In genomic region chr7:12508554-12508953, GRCh38 we compare ENCODE assay signal across 17 cellular contexts.
"Had no signal": no experiment of that assay in that cellular context is flagged by ENCODE, and none has a peak within 500 bp of the region (broad histone marks: within the 10 kb centered on the region; RNA-seq: fewer than 3 reads in every experiment).

No MANE protein-coding gene starts in this region.

- DNase-seq: dorsolateral prefrontal cortex; effector CD4-positive, alpha-beta T cell; foreskin fibroblast; gastrocnemius medialis; head of caudate nucleus; natural killer cell; occipital lobe; ovary; posterior cingulate gyrus; psoas muscle; right cardiac atrium; spleen; stimulated activated CD4-positive, alpha-beta T cell treated with anti-CD3 and anti-CD28 coated beads, Interleukin-2, amount 100 ng/mL, for 48 hours; stimulated activated naive B cell treated with anti-CD40 and anti-IgM and Interleukin-4, amounts not matched to agents 10 μg/mL and 1 μg/mL and 100 μg/mL, for 72 hours; upper lobe of right lung; uterus had no signal

- FAIRE-seq: keratinocyte had no signal
